ENCODE assay signal across 9 cellular contexts in the genomic region with DNA sequence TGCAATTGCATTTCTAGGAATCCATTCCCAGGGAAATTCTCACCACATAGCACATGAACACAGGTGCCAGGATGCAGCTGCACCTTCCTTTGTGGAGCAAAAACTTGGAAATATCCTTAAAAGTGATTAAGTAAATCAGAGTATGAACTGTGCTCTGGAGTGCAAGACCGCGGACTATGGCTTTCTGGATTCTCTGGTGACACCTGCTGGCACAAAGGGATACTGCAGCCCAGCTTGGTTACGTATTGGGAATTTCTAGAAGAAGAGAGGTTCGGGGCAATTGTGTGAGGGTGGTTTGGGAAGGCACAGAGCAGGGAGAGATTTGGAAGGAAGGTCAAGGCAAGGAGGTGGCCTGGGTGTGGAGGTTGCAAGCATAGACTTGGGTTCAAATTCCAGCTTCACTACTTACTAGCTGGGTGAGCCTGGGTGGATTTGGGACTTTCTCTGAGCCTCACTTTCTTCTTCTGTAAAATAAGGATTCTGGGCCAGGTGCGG. TPM values are rescaled to one million over a fixed set of nuclear protein-coding genes. Genes with fewer than 3 reads are reported as not detected.
DNase-seq lines count a peak whose midpoint lies in the region; ATAC-seq and TF ChIP-seq lines count a peak whose summit lies in the region.
"Had no signal": no experiment of that assay in that cellular context is flagged by ENCODE, and none has a peak within 500 bp of the region (broad histone marks: within the 10 kb centered on the region; RNA-seq: fewer than 3 reads in every experiment).

No MANE protein-coding gene starts in this region.

- peaks cover 22% of the 10 kb centered on the region for H3K36me3 Mint-ChIP-seq in Calu3 (ENCODE audit: insufficient read depth, unreplicated experiment)

- DNase-seq in Calu3 (peak; percentile 91), KG1 (lab: John Stamatoyannopoulos, UW) (peak; percentile 83), RWPE1 (ENCODE audit: low spot score) (peak; percentile 79), ureter (ENCODE audit: low spot score) (peak; percentile 89)
- DNase-seq in activated T-helper 9 cell treated with anti-CD3 and anti-CD28 coated beads, Interleukin-2, amount 50 U/mL, for 16 hours (ENCODE audit: low read depth) = peak; percentile 66

- CTCF ChIA-PET in Calu3 (lab: Charles Lee) = interaction anchor here (0.6 to 5.6 kb wide), 9 partner anchors 10 to 1422 kb away, joined by 3 to 75 read pairs (median 5); no protein-coding TSS in a partner anchor
- CTCF ChIA-PET in RWPE1 (lab: Yijun Ruan, JAX) = interaction anchor here (0.5 to 5.4 kb wide), 27 partner anchors 9 to 407 kb away, joined by 3 to 121 read pairs (median 4); a partner anchor contains a TSS

- H3K4me3 Mint-ChIP-seq in Calu3 (ENCODE audit: low read depth, unreplicated experiment) = no peak overlapping the region

- H3K9me3 ChIP-seq in gastroesophageal sphincter (no peaks in the 10 kb centered on the region), parathyroid adenoma (ENCODE audit: control insufficient read depth, low read length) (no peaks in the 10 kb centered on the region)

- H3K9me3 Mint-ChIP-seq in Calu3 (ENCODE audit: low read depth, unreplicated experiment) = peaks cover 3% of the 10 kb centered on the region

- no peak overlapping the region for H3K9ac ChIP-seq in parathyroid adenoma

- H3K4me3 ChIP-seq in gastroesophageal sphincter (no peak overlapping the region), parathyroid adenoma (ENCODE audit: low read depth, low read length) (no peak overlapping the region)
- H3K4me3 ChIP-seq: SK-N-MC had no signal

- no peaks in the 10 kb centered on the region for H3K27me3 Mint-ChIP-seq in Calu3 (ENCODE audit: unreplicated experiment)

- H3K27ac ChIP-seq in RWPE1 (peak overlapping the region; percentile 94), gastroesophageal sphincter (no peak overlapping the region), parathyroid adenoma (no peak overlapping the region)
- H3K27ac ChIP-seq: SK-N-MC had no signal

- intact Hi-C loops in Calu3 (cut with micrococcal nuclease; ENCODE audit: unreplicated experiment) = loop anchor here (1.0 to 5.0 kb wide), 2 partner anchors 48 to 97 kb away; no protein-coding TSS in a partner anchor

- TF ChIP-seq CTCF in Calu3 (IDR thresholded peaks at IDR 0.05; ENCODE audit: unreplicated experiment) (peak; percentile 99), RWPE1 (conservative IDR thresholded peaks at IDR 0.05; ENCODE audit: low read depth) (peak; percentile 99), gastroesophageal sphincter (IDR thresholded peaks at IDR 0.05) (peak; percentile 93 to 97 (median 97)), parathyroid adenoma (IDR thresholded peaks at IDR 0.05) (peak; percentile 99)

- peak overlapping the region; percentile 10 for H3K27ac Mint-ChIP-seq in Calu3 (ENCODE audit: unreplicated experiment)

- no peaks in the 10 kb centered on the region for H3K27me3 ChIP-seq in gastroesophageal sphincter
- H3K27me3 ChIP-seq in parathyroid adenoma (ENCODE audit: control insufficient read depth, insufficient read depth, low read length) = no peaks in the 10 kb centered on the region

- TF ChIP-seq EP300 in gastroesophageal sphincter (IDR thresholded peaks at IDR 0.05) = no peak

- POLR2A ChIA-PET in RWPE1 (lab: Yijun Ruan, JAX; ENCODE audit: low non-redundant PET) = interaction anchor here (0.6 to 1.0 kb wide), 3 partner anchors 16 to 53 kb away, joined by 3 to 4 read pairs (median 3); a partner anchor contains a TSS

- peaks cover 41% of the 10 kb centered on the region for H3K4me1 Mint-ChIP-seq in Calu3 (ENCODE audit: low read depth, unreplicated experiment)

- no peaks in the 10 kb centered on the region for H3K36me3 ChIP-seq in gastroesophageal sphincter
- no peaks in the 10 kb centered on the region for H3K36me3 ChIP-seq in parathyroid adenoma (ENCODE audit: control insufficient read depth, insufficient read depth, low read length)

- no TSS peak for BruUV-seq in Calu3 (replicated peaks; lab: Mats Ljungman, UMichigan)

- H2AFZ ChIP-seq in parathyroid adenoma = no peak overlapping the region

- TF ChIP-seq POLR2A in gastroesophageal sphincter (IDR thresholded peaks at IDR 0.05) = no peak

- H3K4me1 ChIP-seq in gastroesophageal sphincter (peaks cover 3 to 59% (median 14%) of the 10 kb centered on the region in 3 donors), parathyroid adenoma (peaks cover 14% of the 10 kb centered on the region)

- H3K79me2 ChIP-seq in parathyroid adenoma = peaks cover 3% of the 10 kb centered on the region

- WGBS in gastroesophageal sphincter (ENCODE audit: low coverage in 1 of 2), 2 donors = 0 to 20% methylated on average over 3 to 5 of the region's 5 CpGs

- no peak overlapping the region for H3K4me2 ChIP-seq in parathyroid adenoma (ENCODE audit: low read length)

- ATAC-seq in gastroesophageal sphincter = no peak
- ATAC-seq in GM18502 (IDR thresholded peaks at IDR 0.05; ENCODE audit: poor library complexity, unreplicated experiment) = no peak

RNA-seq across cellular contexts. Expression of a gene that starts 15.9 kb away (rescaled TPM):
- 36.0 and 37.5 TPM in 2 replicates for total RNA-seq in Calu3 (2022)
- total RNA-seq in gastroesophageal sphincter = 10 to 100 TPM; 24.1 to 46.3 (median 31.8) TPM
- total RNA-seq in ureter = 31.3 TPM

RNA-seq across cellular contexts. Expression of a gene that starts 21.3 kb away (rescaled TPM):
- total RNA-seq in Calu3 (2022) (137 and 147 TPM in 2 replicates), gastroesophageal sphincter (100 to 1,000 TPM in 3 of 4 donors, 10 to 100 TPM in 1; 85.2 to 125 (median 108) TPM), ureter (59.3 TPM)

RNA-seq across cellular contexts. Expression of a gene that starts 56.4 kb away (rescaled TPM):
- total RNA-seq in Calu3 (2022) (212 TPM in 2 replicates), gastroesophageal sphincter (100 to 1,000 TPM in 2 of 4 donors, 10 to 100 TPM in 2; 69.3 to 110 (median 87.9) TPM), ureter (120 TPM)
